In genomic region chr3:174769171-174769570, GRCh38 we compare ENCODE assay signal across 27 cellular contexts.
"Had no signal": no experiment of that assay in that cellular context is flagged by ENCODE, and none has a peak within 500 bp of the region (broad histone marks: within the 10 kb centered on the region; RNA-seq: fewer than 3 reads in every experiment).

No MANE protein-coding gene starts in this region.

- H3K36me3 ChIP-seq: adrenal gland, breast epithelium, colonic mucosa, esophagus muscularis mucosa, gastroesophageal sphincter, heart right ventricle had no signal

- H3K27me3 ChIP-seq: adrenal gland, body of pancreas, breast epithelium, colonic mucosa, esophagus muscularis mucosa, gastroesophageal sphincter, heart right ventricle had no signal

- DNase-seq: activated CD4-positive, alpha-beta memory T cell treated with anti-CD3 and anti-CD28 coated beads for 36 hours; activated CD4-positive, alpha-beta T cell treated with anti-CD3 and anti-CD28 coated beads for 36 hours; activated CD4-positive, alpha-beta T cell treated with anti-CD3 and anti-CD28 coated beads, Interleukin-2, amount 10 ng/mL, durations not matched to agents 24 days and 14 days; activated CD4-positive, CD25-positive, alpha-beta regulatory T cell; activated CD4-positive, CD25-positive, alpha-beta regulatory T cell treated with anti-CD3 and anti-CD28 coated beads, Interleukin-2, amount 50 U/mL, for 72 hours; activated CD8-positive, alpha-beta memory T cell treated with anti-CD3 and anti-CD28 coated beads, Interleukin-2, amount 10 ng/mL, durations not matched to agents 7 days and 5 days; activated CD8-positive, alpha-beta memory T cell treated with anti-CD3 and anti-CD28 coated beads, Interleukin-2, amount 50 U/mL, for 4 hours; activated CD8-positive, alpha-beta T cell treated with anti-CD3 and anti-CD28 coated beads, Interleukin-2, amount 10 ng/mL, durations not matched to agents 7 days and 5 days; activated effector memory CD4-positive, alpha-beta T cell treated with anti-CD3 and anti-CD28 coated beads, Interleukin-2, amount 50 U/mL, for 16 hours; activated naive CD4-positive, alpha-beta T cell treated with anti-CD3 and anti-CD28 coated beads for 36 hours; activated naive CD8-positive, alpha-beta T cell treated with anti-CD3 and anti-CD28 coated beads for 36 hours; activated naive CD8-positive, alpha-beta T cell treated with anti-CD3 and anti-CD28 coated beads, Interleukin-2, amount 50 U/mL, for 24 hours; activated T-cell treated with anti-CD3 and anti-CD28 coated beads, Interleukin-2, amount 50 U/mL, for 1 hour; activated T-cell treated with anti-CD3 and anti-CD28 coated beads, Interleukin-2, amount 50 U/mL, for 48 hours; adrenal gland; amygdala; aorta; body of pancreas; colonic mucosa; effector CD8-positive, alpha-beta T cell; erythroblast; foreskin melanocyte; heart right ventricle; T-helper 2 cell had no signal

- H3K27ac ChIP-seq: adrenal gland, breast epithelium, colonic mucosa, esophagus muscularis mucosa, gastroesophageal sphincter, heart right ventricle had no signal

- H3K4me3 ChIP-seq: adrenal gland, body of pancreas, breast epithelium, colonic mucosa, esophagus muscularis mucosa, gastroesophageal sphincter, heart right ventricle had no signal

- H3K4me1 ChIP-seq: adrenal gland, body of pancreas, breast epithelium, colonic mucosa, gastroesophageal sphincter, heart right ventricle had no signal

- H3K9me3 ChIP-seq: adrenal gland, body of pancreas, breast epithelium, colonic mucosa, esophagus muscularis mucosa, gastroesophageal sphincter, heart right ventricle had no signal
